ENCODE assay signal across 15 cellular contexts in the genomic region with DNA sequence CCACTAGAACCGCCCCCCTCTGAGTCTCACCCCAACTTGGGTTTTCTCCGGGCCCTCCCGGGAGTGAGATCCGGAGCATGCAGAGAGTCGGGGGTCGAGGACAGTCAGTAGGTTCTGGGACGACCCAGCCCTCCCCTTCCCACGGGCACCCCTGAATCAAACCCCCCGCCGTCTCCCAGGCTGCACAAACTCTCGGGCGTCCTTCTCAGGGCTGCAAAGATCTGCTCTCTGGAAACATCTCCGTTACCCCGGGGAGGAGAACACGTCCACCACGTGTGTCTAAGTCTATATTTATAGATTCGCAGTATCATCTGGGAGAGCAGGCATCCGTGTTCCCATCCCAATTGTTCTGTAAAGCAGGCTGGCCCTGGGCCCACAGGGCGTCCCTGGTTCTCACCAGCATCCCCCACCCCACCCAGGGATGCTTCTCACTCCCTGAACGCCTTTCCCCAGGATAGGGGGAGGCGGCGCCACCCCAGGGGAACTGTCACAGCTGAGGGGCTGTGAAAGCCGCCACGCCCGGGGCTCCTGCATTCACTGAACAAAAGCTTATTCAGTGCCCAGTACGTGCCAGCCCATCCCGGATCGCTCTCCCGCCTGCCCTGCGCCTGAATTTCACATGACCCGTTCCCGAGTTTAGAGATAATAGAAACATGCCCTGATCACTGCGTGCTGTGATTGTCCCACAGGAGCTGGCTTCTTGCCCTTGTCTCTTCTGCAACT. TPM values are rescaled to one million over a fixed set of nuclear protein-coding genes. Genes with fewer than 3 reads are reported as not detected.
DNase-seq lines count a peak whose midpoint lies in the region; ATAC-seq and TF ChIP-seq lines count a peak whose summit lies in the region.
"Had no signal": no experiment of that assay in that cellular context is flagged by ENCODE, and none has a peak within 500 bp of the region (broad histone marks: within the 10 kb centered on the region; RNA-seq: fewer than 3 reads in every experiment).

No MANE protein-coding gene starts in this region.

- H3K27me3 Mint-ChIP-seq in Calu3 (ENCODE audit: unreplicated experiment) (peaks cover 95% of the 10 kb centered on the region), WTC11 (ENCODE audit: low read depth) (peaks cover 61% of the 10 kb centered on the region)

- ATAC-seq in WTC11 = no peak
- ATAC-seq in lower lobe of right lung = no peak
- ATAC-seq in HG03469 (IDR thresholded peaks at IDR 0.05; ENCODE audit: unreplicated experiment) = no peak
- ATAC-seq: K562 had no signal

- H3K36me3 Mint-ChIP-seq in Calu3 (ENCODE audit: insufficient read depth, unreplicated experiment) (peaks cover 5% of the 10 kb centered on the region), WTC11 (no peaks in the 10 kb centered on the region)

- intact Hi-C loops in Calu3 (cut with micrococcal nuclease; ENCODE audit: unreplicated experiment) (no loop called here), posterior cingulate gyrus (cut with DNase I) (loop anchor here (2.0 kb wide), 1 partner anchor 95 kb away; no protein-coding TSS in a partner anchor), lower lobe of right lung (cut with DNase I) (no loop called here)

- BruUV-seq in Calu3 (replicated peaks; lab: Mats Ljungman, UMichigan) = no TSS peak

- no peak overlapping the region for H2AK5ac ChIP-seq in trophoblast cell (ENCODE audit: low read length)

- H3K4me1 Mint-ChIP-seq in Calu3 (ENCODE audit: low read depth, unreplicated experiment) (peaks cover 8% of the 10 kb centered on the region), WTC11 (peaks cover 3% of the 10 kb centered on the region)

- no peak overlapping the region for H2BK12ac ChIP-seq in trophoblast cell (ENCODE audit: low read length)

- H2AFZ ChIP-seq in trophoblast cell (ENCODE audit: insufficient read depth, low read length, poor library complexity) = no peak overlapping the region

- H3K9me3 ChIP-seq in right atrium auricular region (no peaks in the 10 kb centered on the region), lower lobe of right lung (no peaks in the 10 kb centered on the region), trophoblast cell (ENCODE audit: insufficient read depth, low read depth, low read length) (no peaks in the 10 kb centered on the region)
- H3K9me3 ChIP-seq: SJCRH30 had no signal

- H3K79me2 ChIP-seq in trophoblast cell (ENCODE audit: control insufficient read depth, insufficient read depth, low read length, poor library complexity) = no peaks in the 10 kb centered on the region

- TF ChIP-seq CTCF in Calu3 (IDR thresholded peaks at IDR 0.05; ENCODE audit: unreplicated experiment) (no peak), WTC11 (IDR thresholded peaks at IDR 0.05) (no peak), right atrium auricular region (IDR thresholded peaks at IDR 0.05) (no peak), lower lobe of right lung (IDR thresholded peaks at IDR 0.05) (no peak)

- no peak for DNase-seq in Calu3
- no peak for DNase-seq in WTC11 (ENCODE audit: low spot score)
- DNase-seq in right atrium auricular region (ENCODE audit: low spot score) = no peak
- DNase-seq in posterior cingulate gyrus = peak; percentile 57 to 96 (median 81)
- DNase-seq in lower lobe of right lung = no peak
- no peak for DNase-seq in stimulated activated CD4-positive, alpha-beta T cell treated with anti-CD3 and anti-CD28 coated beads, Interleukin-4, amount 100 ng/mL, for 4 hours
- DNase-seq in trophoblast cell = no peak
- DNase-seq: activated CD4-positive, alpha-beta T cell treated with anti-CD3 and anti-CD28 coated beads for 48 hours; DMS 273 treated with DMSO at 0.1 percent for 48 hours; kidney; SJCRH30 had no signal

- H4K12ac ChIP-seq in trophoblast cell (ENCODE audit: low read depth, low read length) = no peak overlapping the region

- no peak overlapping the region for H3K9ac ChIP-seq in trophoblast cell (ENCODE audit: low read length)

- no peak overlapping the region for H3K23ac ChIP-seq in trophoblast cell (ENCODE audit: low read length)

- H2BK120ac ChIP-seq in trophoblast cell (ENCODE audit: insufficient read depth, low read length, poor library complexity) = no peak overlapping the region

- H3K4me3 Mint-ChIP-seq in Calu3 (ENCODE audit: low read depth, unreplicated experiment) = peak overlapping the region; percentile 66
- peak overlapping the region; percentile 83 for H3K4me3 Mint-ChIP-seq in WTC11

- H3K36me3 ChIP-seq in right atrium auricular region (no peaks in the 10 kb centered on the region), lower lobe of right lung (no peaks in the 10 kb centered on the region), trophoblast cell (ENCODE audit: control insufficient read depth in 1 of 2, insufficient read depth in 2 of 2, low read length in 2 of 2) (no peaks in the 10 kb centered on the region)
- H3K36me3 ChIP-seq: SJCRH30 had no signal

- no peak overlapping the region for H3K4me2 ChIP-seq in trophoblast cell (ENCODE audit: low read length)

- CTCF ChIA-PET in Calu3 (lab: Charles Lee) = no interaction called here
- CTCF ChIA-PET in WTC11 (lab: Charles Lee) = interaction anchor here (0.7 to 4.7 kb wide), 4 partner anchors 11 to 225 kb away, joined by 3 to 27 read pairs (median 4); no protein-coding TSS in a partner anchor

- no peak overlapping the region for H4K8ac ChIP-seq in trophoblast cell (ENCODE audit: low read depth, low read length)

- no peak overlapping the region for H2BK5ac ChIP-seq in trophoblast cell (ENCODE audit: low read depth, low read length, poor library complexity)

- H3K4me3 ChIP-seq in right atrium auricular region = peak overlapping the region; percentile 28 to 57
- no peak overlapping the region for H3K4me3 ChIP-seq in lower lobe of right lung
- no peak overlapping the region for H3K4me3 ChIP-seq in trophoblast cell (ENCODE audit: low read depth, low read length)
- H3K4me3 ChIP-seq: K562, SJCRH30 had no signal

- H3K9me3 Mint-ChIP-seq in Calu3 (ENCODE audit: low read depth, unreplicated experiment) (no peaks in the 10 kb centered on the region), WTC11 (peaks cover 10% of the 10 kb centered on the region)

- H3K4ac ChIP-seq in trophoblast cell (ENCODE audit: low read depth, low read length) = no peak overlapping the region

- no peak overlapping the region for H3K14ac ChIP-seq in trophoblast cell (ENCODE audit: low read length)

- H3K27ac Mint-ChIP-seq in Calu3 (ENCODE audit: unreplicated experiment) (no peak overlapping the region), WTC11 (no peak overlapping the region)

- WGBS in trophoblast cell (ENCODE audit: extremely low coverage, insufficient coverage, insufficient read length) = no CpG with 5 or more reads among the region's 33 CpGs

- H3K27me3 ChIP-seq in right atrium auricular region = no peaks in the 10 kb centered on the region
- H3K27me3 ChIP-seq in lower lobe of right lung (ENCODE audit: low read depth) = peaks cover 51% of the 10 kb centered on the region
- peaks cover 33% of the 10 kb centered on the region for H3K27me3 ChIP-seq in trophoblast cell (ENCODE audit: insufficient read depth, low read length)
- H3K27me3 ChIP-seq: SJCRH30 had no signal

- H3K18ac ChIP-seq in trophoblast cell (ENCODE audit: low read length) = no peak overlapping the region

- POLR2A ChIA-PET in WTC11 (lab: Charles Lee) = no interaction called here

- no peaks in the 10 kb centered on the region for H3K79me1 ChIP-seq in trophoblast cell (ENCODE audit: low read length)

- H3K4me1 ChIP-seq in right atrium auricular region (peaks cover 0 to 50% of the 10 kb centered on the region in 2 donors), lower lobe of right lung (peaks cover 9% of the 10 kb centered on the region), trophoblast cell (ENCODE audit: control insufficient read depth in 1 of 2, insufficient read depth in 2 of 2, low read length in 2 of 2) (peaks cover 6% of the 10 kb centered on the region in 2 experiments)
- H3K4me1 ChIP-seq: SJCRH30 had no signal

- H4K91ac ChIP-seq in trophoblast cell (ENCODE audit: low read depth, low read length) = no peak overlapping the region

- H3K27ac ChIP-seq in right atrium auricular region (peak overlapping the region; percentile 40 to 80), lower lobe of right lung (no peak overlapping the region), trophoblast cell (ENCODE audit: low read depth, low read length) (no peak overlapping the region)
- H3K27ac ChIP-seq: epithelial cell of prostate, SJCRH30 had no signal

TF ChIP-seq in WTC11, 78 proteins besides CTCF, POLR2A, EP300 and RAD21:
- TF ChIP-seq TEAD4 (CRISPR knock-in tag; IDR thresholded peaks at IDR 0.05) = no peak
- TF ChIP-seq, protein P1, sequence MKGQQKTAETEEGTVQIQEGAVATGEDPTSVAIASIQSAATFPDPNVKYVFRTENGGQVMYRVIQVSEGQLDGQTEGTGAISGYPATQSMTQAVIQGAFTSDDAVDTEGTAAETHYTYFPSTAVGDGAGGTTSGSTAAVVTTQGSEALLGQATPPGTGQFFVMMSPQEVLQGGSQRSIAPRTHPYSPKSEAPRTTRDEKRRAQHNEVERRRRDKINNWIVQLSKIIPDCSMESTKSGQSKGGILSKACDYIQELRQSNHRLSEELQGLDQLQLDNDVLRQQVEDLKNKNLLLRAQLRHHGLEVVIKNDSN (CRISPR knock-in tag; IDR thresholded peaks at IDR 0.05) = no peak
- TF ChIP-seq SMAD4 (CRISPR knock-in tag; IDR thresholded peaks at IDR 0.05) = no peak
- TF ChIP-seq NR2C2 (CRISPR knock-in tag; IDR thresholded peaks at IDR 0.05) = no peak
- TF ChIP-seq CREB1 (CRISPR knock-in tag; IDR thresholded peaks at IDR 0.05) = no peak
- no peak for TF ChIP-seq JUN (CRISPR knock-in tag; IDR thresholded peaks at IDR 0.05)
- TF ChIP-seq ZNF263 (CRISPR knock-in tag; IDR thresholded peaks at IDR 0.05; ENCODE audit: low read depth) = no peak
- TF ChIP-seq IRF2 (CRISPR knock-in tag; IDR thresholded peaks at IDR 0.05; ENCODE audit: borderline replicate concordance, low read depth) = no peak
- no peak for TF ChIP-seq NR1H2 (CRISPR knock-in tag; IDR thresholded peaks at IDR 0.05)
- TF ChIP-seq, protein P2, sequence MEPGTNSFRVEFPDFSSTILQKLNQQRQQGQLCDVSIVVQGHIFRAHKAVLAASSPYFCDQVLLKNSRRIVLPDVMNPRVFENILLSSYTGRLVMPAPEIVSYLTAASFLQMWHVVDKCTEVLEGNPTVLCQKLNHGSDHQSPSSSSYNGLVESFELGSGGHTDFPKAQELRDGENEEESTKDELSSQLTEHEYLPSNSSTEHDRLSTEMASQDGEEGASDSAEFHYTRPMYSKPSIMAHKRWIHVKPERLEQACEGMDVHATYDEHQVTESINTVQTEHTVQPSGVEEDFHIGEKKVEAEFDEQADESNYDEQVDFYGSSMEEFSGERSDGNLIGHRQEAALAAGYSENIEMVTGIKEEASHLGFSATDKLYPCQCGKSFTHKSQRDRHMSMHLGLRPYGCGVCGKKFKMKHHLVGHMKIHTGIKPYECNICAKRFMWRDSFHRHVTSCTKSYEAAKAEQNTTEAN (CRISPR knock-in tag; IDR thresholded peaks at IDR 0.05) = no peak

RNA-seq across cellular contexts. Expression of a gene that starts 0.8 kb away (rescaled TPM):
- not detected in 2 replicates for total RNA-seq in Calu3 (2022)
- total RNA-seq in WTC11 (2021) = not detected in 3 replicates
- 1 to 10 TPM in 1 of 2 donors, not detected in 1; 2.6 TPM for total RNA-seq in right atrium auricular region
- total RNA-seq in lower lobe of right lung = not detected
- not detected in 2 replicates for polyA plus RNA-seq in trophoblast cell (2013)
- total RNA-seq: renal cortical epithelial cell, SJCRH30 had no signal

RNA-seq across cellular contexts. Expression of a gene that starts 38.3 kb away (rescaled TPM):
- 279 and 312 TPM in 2 replicates for total RNA-seq in Calu3 (2022)
- total RNA-seq in WTC11 (2021) = 228 to 248 TPM (median 229 TPM) in 3 replicates
- 10 to 100 TPM; 31.2 to 62.6 TPM for total RNA-seq in right atrium auricular region
- 237 TPM for total RNA-seq in lower lobe of right lung
- polyA plus RNA-seq in trophoblast cell (2013) = 190 and 204 TPM in 2 replicates

Comparison
In these comparisons a context has a peak if more than half of its experiments do, and no peak if none do; other contexts are left out.
1. DNase-seq: peak in posterior cingulate gyrus (10 of 10); none in Calu3 (single experiment), WTC11 (single experiment), right atrium auricular region (single experiment), lower lobe of right lung (single experiment), stimulated activated CD4-positive, alpha-beta T cell treated with anti-CD3 and anti-CD28 coated beads, Interleukin-4, amount 100 ng/mL, for 4 hours (0 of 2) and trophoblast cell (0 of 2).
2. H3K27ac ChIP-seq: peak in right atrium auricular region (2 of 2); none in lower lobe of right lung (single experiment) and trophoblast cell (single experiment).
3. H3K4me3 ChIP-seq: peak in right atrium auricular region (2 of 2); none in lower lobe of right lung (single experiment) and trophoblast cell (single experiment).